9 cellular contexts compared by ENCODE assay signal in genomic region chr17:81096741-81097133, GRCh38.
DNase-seq lines count a peak whose midpoint lies in the region; ATAC-seq and TF ChIP-seq lines count a peak whose summit lies in the region.
"Had no signal": no experiment of that assay in that cellular context is flagged by ENCODE, and none has a peak within 500 bp of the region (broad histone marks: within the 10 kb centered on the region; RNA-seq: fewer than 3 reads in every experiment).

No MANE protein-coding gene starts in this region.

- H3K56ac ChIP-seq in mesendoderm (ENCODE audit: low read length): peak overlapping the region; percentile 87

- no peak for ATAC-seq in GM18861 (IDR thresholded peaks at IDR 0.05; ENCODE audit: unreplicated experiment)
- ATAC-seq: activated CD4-positive, alpha-beta T cell treated with anti-CD3 and anti-CD28 coated beads for 36 hours had no signal

- H3K4me3 ChIP-seq in mesendoderm (ENCODE audit: low read length): no peak overlapping the region

- peak overlapping the region; percentile 55 for H3K9ac ChIP-seq in mesendoderm (ENCODE audit: low read length)

- H3K27ac Mint-ChIP-seq in activated T-cell treated with anti-CD3 and anti-CD28 coated beads, Interleukin-2, amount 50 U/mL, for 24 hours: no peak overlapping the region
- peak overlapping the region; percentile 96 for H3K27ac Mint-ChIP-seq in chondrocyte (ENCODE audit: unreplicated experiment)
- H3K27ac Mint-ChIP-seq in type B pancreatic cell: peak overlapping the region; percentile 79
- H3K27ac Mint-ChIP-seq: activated CD4-positive, alpha-beta T cell treated with anti-CD3 and anti-CD28 coated beads for 36 hours had no signal

- no peak overlapping the region for H2BK5ac ChIP-seq in mesendoderm (ENCODE audit: low read length)

- no peaks in the 10 kb centered on the region for H3K27me3 ChIP-seq in mesendoderm (ENCODE audit: insufficient read depth, low read length, poor library complexity)

- H2AK5ac ChIP-seq in mesendoderm (ENCODE audit: low read length): no peak overlapping the region

- no peak overlapping the region for H3K18ac ChIP-seq in mesendoderm (ENCODE audit: low read length)

- H3K79me2 ChIP-seq in mesendoderm (ENCODE audit: control insufficient read depth, insufficient read depth, low read length): no peaks in the 10 kb centered on the region

- H3K4me1 Mint-ChIP-seq in activated T-cell treated with anti-CD3 and anti-CD28 coated beads, Interleukin-2, amount 50 U/mL, for 24 hours (ENCODE audit: low read depth): peaks cover 61% of the 10 kb centered on the region
- peaks cover 48% of the 10 kb centered on the region for H3K4me1 Mint-ChIP-seq in chondrocyte (ENCODE audit: low read depth)
- peaks cover 30% of the 10 kb centered on the region for H3K4me1 Mint-ChIP-seq in type B pancreatic cell (ENCODE audit: unreplicated experiment)

- peaks cover 7% of the 10 kb centered on the region for H3K27me3 Mint-ChIP-seq in activated T-cell treated with anti-CD3 and anti-CD28 coated beads, Interleukin-2, amount 50 U/mL, for 24 hours
- no peaks in the 10 kb centered on the region for H3K27me3 Mint-ChIP-seq in chondrocyte (ENCODE audit: low read depth)
- H3K27me3 Mint-ChIP-seq in type B pancreatic cell: no peaks in the 10 kb centered on the region
- H3K27me3 Mint-ChIP-seq: activated CD4-positive, alpha-beta T cell treated with anti-CD3 and anti-CD28 coated beads for 36 hours had no signal

- no peaks in the 10 kb centered on the region for H3K36me3 ChIP-seq in mesendoderm (ENCODE audit: control insufficient read depth, insufficient read depth, low read length)

- no peak overlapping the region for H4K8ac ChIP-seq in mesendoderm (ENCODE audit: low read depth, low read length)

- H2BK120ac ChIP-seq in mesendoderm (ENCODE audit: low read depth, low read length): no peak overlapping the region

- peak overlapping the region; percentile 2 for H3K4me3 Mint-ChIP-seq in activated T-cell treated with anti-CD3 and anti-CD28 coated beads, Interleukin-2, amount 50 U/mL, for 24 hours
- H3K4me3 Mint-ChIP-seq in chondrocyte (ENCODE audit: unreplicated experiment) (no peak overlapping the region), type B pancreatic cell (no peak overlapping the region)
- H3K4me3 Mint-ChIP-seq: activated CD4-positive, alpha-beta T cell treated with anti-CD3 and anti-CD28 coated beads for 36 hours had no signal

- no peaks in the 10 kb centered on the region for H3K36me3 Mint-ChIP-seq in activated T-cell treated with anti-CD3 and anti-CD28 coated beads, Interleukin-2, amount 50 U/mL, for 24 hours (ENCODE audit: low read depth)
- H3K36me3 Mint-ChIP-seq in chondrocyte (ENCODE audit: low read depth) (peaks cover 1% of the 10 kb centered on the region), type B pancreatic cell (no peaks in the 10 kb centered on the region)

- no peak overlapping the region for H2BK15ac ChIP-seq in mesendoderm (replicated peaks; ENCODE audit: low read depth)

- no peak overlapping the region for H4K5ac ChIP-seq in mesendoderm (ENCODE audit: low read length)

- no peak overlapping the region for H3K4me2 ChIP-seq in mesendoderm (ENCODE audit: low read length)

- H3K27ac ChIP-seq in mesendoderm (ENCODE audit: low read depth, low read length): no peak overlapping the region

- no CpG with 5 or more reads among the region's 7 CpGs for WGBS in mesendoderm (ENCODE audit: extremely low coverage, insufficient coverage, low lambda C conversion rate)

- H3K4me1 ChIP-seq in mesendoderm (ENCODE audit: control insufficient read depth, low read depth, low read length): peaks cover 7% of the 10 kb centered on the region

- H3K4ac ChIP-seq in mesendoderm (ENCODE audit: low read depth, low read length): no peak overlapping the region

- no peak for DNase-seq in activated T-cell treated with anti-CD3 and anti-CD28 coated beads, Interleukin-2, amount 50 U/mL, for 24 hours
- DNase-seq in activated T-cell treated with anti-CD3 and anti-CD28 coated beads, Interleukin-2, amount 50 U/mL, for 1 hour: no peak
- DNase-seq in chondrocyte (ENCODE audit: low spot score) (no peak), mesendoderm (no peak), type B pancreatic cell (ENCODE audit: extremely low spot score, unreplicated experiment) (no peak), NCI-H1436 treated with DMSO at 0.1 percent for 48 hours (lab: John Stamatoyannopoulos, UW) (no peak), NCI-H526 (lab: John Stamatoyannopoulos, UW) (no peak)

- H3K9me3 Mint-ChIP-seq in activated T-cell treated with anti-CD3 and anti-CD28 coated beads, Interleukin-2, amount 50 U/mL, for 24 hours: no peaks in the 10 kb centered on the region
- H3K9me3 Mint-ChIP-seq in chondrocyte (ENCODE audit: low read depth): no peaks in the 10 kb centered on the region
- H3K9me3 Mint-ChIP-seq in type B pancreatic cell: no peaks in the 10 kb centered on the region

- H3K23ac ChIP-seq in mesendoderm (ENCODE audit: low read length): no peak overlapping the region

- no peaks in the 10 kb centered on the region for H3K79me1 ChIP-seq in mesendoderm (ENCODE audit: low read length)

- TF ChIP-seq CTCF in chondrocyte (IDR thresholded peaks at IDR 0.05) (no peak), type B pancreatic cell (conservative IDR thresholded peaks at IDR 0.05) (no peak)
